In the genomic region with DNA sequence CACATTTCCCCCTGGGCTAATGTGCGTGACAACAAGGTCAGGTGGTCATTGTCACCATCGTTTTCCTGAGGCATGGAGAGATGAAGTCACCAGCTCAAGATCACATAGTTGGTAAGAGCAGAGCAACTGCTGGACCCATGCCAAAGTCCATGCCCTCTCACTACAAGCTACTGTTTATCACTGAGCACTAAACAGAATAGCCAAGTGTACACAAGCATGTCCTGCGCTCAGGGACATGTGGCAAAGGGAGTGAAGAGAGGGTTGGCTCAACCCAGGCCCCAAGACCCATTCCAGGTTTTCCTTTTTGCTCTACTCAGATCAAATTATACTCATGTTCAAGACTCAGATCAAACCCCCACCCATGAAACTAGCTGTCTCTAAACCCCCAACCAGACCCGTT, we compare ENCODE assay signal across 20 cellular contexts. TPM values are rescaled to one million over a fixed set of nuclear protein-coding genes. Genes with fewer than 3 reads are reported as not detected.
"Had no signal": no experiment of that assay in that cellular context is flagged by ENCODE, and none has a peak within 500 bp of the region (broad histone marks: within the 10 kb centered on the region; RNA-seq: fewer than 3 reads in every experiment).

No MANE protein-coding gene starts in this region.

- H3K27ac ChIP-seq: brain microvascular endothelial cell, VCaP had no signal

- H3K36me3 ChIP-seq: brain microvascular endothelial cell had no signal

- H3K27me3 ChIP-seq: brain microvascular endothelial cell had no signal

- ATAC-seq: activated CD8-positive, alpha-beta T cell treated with anti-CD3 and anti-CD28 coated beads for 36 hours; activated T-cell treated with anti-CD3 and anti-CD28 coated beads, Interleukin-2, amount 50 U/mL, for 72 hours; left lobe of liver; sciatic nerve had no signal

- DNase-seq: activated CD4-positive, alpha-beta T cell treated with anti-CD3 and anti-CD28 coated beads for 4 hours; activated CD8-positive, alpha-beta memory T cell treated with anti-CD3 and anti-CD28 coated beads, Interleukin-2, amount 50 U/mL, for 4 hours; activated CD8-positive, alpha-beta T cell treated with anti-CD3 and anti-CD28 coated beads for 36 hours; activated gamma-delta T cell treated with Interleukin-2 at 50 U/mL for 16 hours; activated naive CD8-positive, alpha-beta T cell treated with anti-CD3 and anti-CD28 coated beads for 36 hours; activated T-cell treated with anti-CD3 and anti-CD28 coated beads, Interleukin-2, amount 50 U/mL, for 72 hours; brain microvascular endothelial cell; endodermal cell; erythroblast; mesenchymal stem cell; occipital lobe; stimulated activated CD4-positive, alpha-beta T cell treated with anti-CD3 and anti-CD28 coated beads, Interleukin-2, amount 100 ng/mL, for 24 hours; stimulated activated naive CD4-positive, alpha-beta T cell; T-helper 9 cell had no signal

RNA-seq across cellular contexts. Expression of gene LRRC52, which starts 20.8 kb away (rescaled TPM):
- total RNA-seq: activated CD8-positive, alpha-beta T cell treated with anti-CD3 and anti-CD28 coated beads for 36 hours; activated naive CD8-positive, alpha-beta T cell treated with anti-CD3 and anti-CD28 coated beads for 36 hours; activated T-cell treated with anti-CD3 and anti-CD28 coated beads, Interleukin-2, amount 50 U/mL, for 72 hours; chondrocyte; dermis microvascular lymphatic vessel endothelial cell; endodermal cell; left lobe of liver; occipital lobe; progenitor cell of endocrine pancreas; sciatic nerve had no signal
